In the genomic region with DNA sequence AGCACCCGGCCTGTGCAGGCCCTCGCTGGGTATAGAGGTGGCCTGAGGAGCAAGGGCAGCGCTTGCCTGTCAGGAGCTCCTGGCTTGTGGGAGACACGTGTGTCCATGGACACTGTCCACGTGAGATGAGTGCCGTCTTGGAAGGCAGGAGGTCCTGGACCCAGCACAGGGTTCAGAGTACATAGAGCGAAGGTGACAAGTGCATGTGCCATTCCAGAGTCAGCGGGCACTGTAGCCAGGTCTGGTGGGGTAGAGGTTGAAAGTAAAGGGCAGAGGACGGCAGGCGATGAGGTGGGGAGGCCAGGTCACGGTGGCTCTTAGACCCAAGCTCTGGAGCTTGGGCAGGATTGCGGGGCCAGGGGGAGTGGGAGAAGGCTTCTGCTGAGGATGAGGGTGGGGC, we compare ENCODE assay signal across 27 cellular contexts. TPM values are rescaled to one million over a fixed set of nuclear protein-coding genes. Genes with fewer than 3 reads are reported as not detected.
DNase-seq lines count a peak whose midpoint lies in the region; ATAC-seq, FAIRE-seq and TF ChIP-seq lines count a peak whose summit lies in the region.
"Had no signal": no experiment of that assay in that cellular context is flagged by ENCODE, and none has a peak within 500 bp of the region (broad histone marks: within the 10 kb centered on the region; RNA-seq: fewer than 3 reads in every experiment).

No MANE protein-coding gene starts in this region.

- TF ChIP-seq CTCF in CD14-positive monocyte (IDR thresholded peaks at IDR 0.05) (no peak), K562 (IDR thresholded peaks at IDR 0.05 in 2 of 3, conservative IDR thresholded peaks at IDR 0.05 in 1 of 3; ENCODE audit: insufficient read depth in 2 of 3, low read depth in 1 of 3, low read length in 3 of 3) (no peak)

- H3K4me1 Mint-ChIP-seq in activated CD4-positive, alpha-beta memory T cell treated with anti-CD3 and anti-CD28 coated beads, Interleukin-2, amount 10 ng/mL, durations not matched to agents 7 days and 5 days = peaks cover 24% of the 10 kb centered on the region
- H3K4me1 Mint-ChIP-seq in activated CD4-positive, alpha-beta memory T cell treated with anti-CD3 and anti-CD28 coated beads for 36 hours (ENCODE audit: low read depth) = peaks cover 2% of the 10 kb centered on the region
- H3K4me1 Mint-ChIP-seq in CD14-positive monocyte = peaks cover 5% of the 10 kb centered on the region

- H3K79me2 ChIP-seq in K562 (ENCODE audit: control insufficient read depth, insufficient read depth, low read length) = 0 out of 3 replicates have a peak, but pooled peaks cover 3% of the 10 kb centered on the region
- H3K79me2 ChIP-seq: parathyroid adenoma had no signal

- peak overlapping the region; percentile 7 to 50; a peak in 2 of 4 replicates for H3K9ac ChIP-seq in K562 (ENCODE audit: insufficient read depth in 1 of 2, low read depth in 2 of 2, low read length in 2 of 2)
- H3K9ac ChIP-seq: parathyroid adenoma had no signal

- H3K27ac Mint-ChIP-seq in activated CD4-positive, alpha-beta memory T cell treated with anti-CD3 and anti-CD28 coated beads, Interleukin-2, amount 10 ng/mL, durations not matched to agents 7 days and 5 days = peak overlapping the region; percentile 5
- H3K27ac Mint-ChIP-seq in activated CD4-positive, alpha-beta memory T cell treated with anti-CD3 and anti-CD28 coated beads for 36 hours = no peak overlapping the region
- H3K27ac Mint-ChIP-seq in CD14-positive monocyte = peak overlapping the region in 5 of 7 donors; percentile 23 to 76 (median 46)

- FAIRE-seq in K562 (lab: Jason Lieb, UNC) = no peak

- H3K4me2 ChIP-seq in K562 (ENCODE audit: insufficient read depth, low read length) = no peak overlapping the region
- H3K4me2 ChIP-seq: PC-9 had no signal

- intact Hi-C loops in activated CD4-positive, alpha-beta memory T cell treated with anti-CD3 and anti-CD28 coated beads for 36 hours (cut with micrococcal nuclease) = no loop called here
- intact Hi-C loops in CD14-positive monocyte (cut with micrococcal nuclease) (no loop called here), K562 (cut with micrococcal nuclease) (no loop called here), posterior vena cava (cut with DNase I) (no loop called here)

- no peak for TF ChIP-seq EP300 in K562 (IDR thresholded peaks at IDR 0.05; ENCODE audit: low read length)

- no peak for TF ChIP-seq POLR2A in K562 (conservative IDR thresholded peaks at IDR 0.05)

- no TSS peak for BruUV-seq in K562 (replicated peaks; lab: Mats Ljungman, UMichigan)

- peaks cover 65% of the 10 kb centered on the region for H3K36me3 Mint-ChIP-seq in activated CD4-positive, alpha-beta memory T cell treated with anti-CD3 and anti-CD28 coated beads, Interleukin-2, amount 10 ng/mL, durations not matched to agents 7 days and 5 days (ENCODE audit: low read depth)
- peaks cover 39% of the 10 kb centered on the region for H3K36me3 Mint-ChIP-seq in activated CD4-positive, alpha-beta memory T cell treated with anti-CD3 and anti-CD28 coated beads for 36 hours
- H3K36me3 Mint-ChIP-seq in CD14-positive monocyte = peaks cover 71 to 95% of the 10 kb centered on the region in 2 donors

- peaks cover 9 to 23% of the 10 kb centered on the region in 2 experiments; a peak in 4 of 5 replicates for H3K4me1 ChIP-seq in K562 (replicated peaks in 1 of 2; ENCODE audit: control insufficient read depth in 2 of 2, insufficient read depth in 2 of 2, low read length in 2 of 2)
- H3K4me1 ChIP-seq: parathyroid adenoma, right atrium auricular region, testis had no signal

- no peak for TF ChIP-seq RAD21 in K562 (CRISPR knock-in tag; conservative IDR thresholded peaks at IDR 0.05 in 1 of 2, IDR thresholded peaks at IDR 0.05 in 1 of 2)

- no peaks in the 10 kb centered on the region for H3K27me3 ChIP-seq in K562 (ENCODE audit: control insufficient read depth in 2 of 2, insufficient read depth in 2 of 2, low read length in 2 of 2)
- H3K27me3 ChIP-seq: brain microvascular endothelial cell, right atrium auricular region, testis had no signal

- DNase-seq in activated CD4-positive, alpha-beta memory T cell treated with anti-CD3 and anti-CD28 coated beads, Interleukin-2, amount 10 ng/mL, durations not matched to agents 7 days and 5 days = no peak
- DNase-seq in activated CD4-positive, alpha-beta memory T cell treated with anti-CD3 and anti-CD28 coated beads for 36 hours = no peak
- no peak for DNase-seq in CD14-positive monocyte (ENCODE audit: low spot score)
- DNase-seq in K562 (ENCODE audit: extremely low read depth in 1 of 4, low spot score in 3 of 4) = no peak
- peak; percentile 57 for DNase-seq in posterior vena cava (ENCODE audit: low spot score)
- no peak for DNase-seq in KG1 (lab: John Stamatoyannopoulos, UW)
- DNase-seq in HK-2 (ENCODE audit: unreplicated experiment) = no peak
- DNase-seq: activated CD4-positive, alpha-beta T cell treated with anti-CD3 and anti-CD28 coated beads, Interleukin-2, amount 10 ng/mL, durations not matched to agents 24 days and 14 days; activated effector memory CD4-positive, alpha-beta T cell treated with anti-CD3 and anti-CD28 coated beads, Interleukin-2, amount 50 U/mL, for 16 hours; brain microvascular endothelial cell; DMS79; effector CD4-positive, alpha-beta T cell; GDM1; IMR-90; NCI-H1105 treated with DMSO at 0.1 percent for 48 hours; NCI-H2029; NCI-H524 treated with DMSO at 0.1 percent for 48 hours; PC-9; stimulated activated CD4-positive, alpha-beta T cell treated with anti-CD3 and anti-CD28 coated beads, Interleukin-2, amount 100 ng/mL, for 48 hours; testis had no signal

- POLR2A ChIA-PET in activated CD4-positive, alpha-beta memory T cell treated with anti-CD3 and anti-CD28 coated beads, Interleukin-2, amount 10 ng/mL, durations not matched to agents 7 days and 5 days (lab: Charles Lee) = no interaction called here
- POLR2A ChIA-PET in activated CD4-positive, alpha-beta memory T cell treated with anti-CD3 and anti-CD28 coated beads for 36 hours (lab: Charles Lee) = no interaction called here
- POLR2A ChIA-PET in K562 (lab: Yijun Ruan, JAX) = interaction anchor here (0.8 to 0.9 kb wide), 2 partner anchors 28 to 252 kb away, joined by 3 read pairs; a partner anchor contains a TSS

- WGBS in K562 (ENCODE audit: insufficient coverage, low coverage, missing lambda C conversion rate) = 96% methylated on average over 11 of the region's 12 CpGs

- H3K9me3 ChIP-seq in K562 (replicated peaks; ENCODE audit: control insufficient read depth, insufficient read depth, low read depth, low read length) = no peaks in the 10 kb centered on the region
- H3K9me3 ChIP-seq: right atrium auricular region, testis had no signal

- 0 out of 2 replicates have a peak, but pooled peaks cover 3% of the 10 kb centered on the region for H4K20me1 ChIP-seq in K562 (replicated peaks; ENCODE audit: control insufficient read depth, insufficient read depth, low read length)

- H3K36me3 ChIP-seq in K562 (ENCODE audit: control insufficient read depth, insufficient read depth, low read length) = peaks cover 93% of the 10 kb centered on the region

- in situ Hi-C loops in K562 (cut with MboI) = no loop called here

- no peak overlapping the region for H3K27ac ChIP-seq in K562 (ENCODE audit: extremely low read depth, low read depth, low read length)
- H3K27ac ChIP-seq: brain microvascular endothelial cell, epithelial cell of prostate, parathyroid adenoma, PC-9, right atrium auricular region, testis, VCaP had no signal

- no peak overlapping the region for H2AFZ ChIP-seq in K562 (ENCODE audit: low read depth, low read length)
- H2AFZ ChIP-seq: parathyroid adenoma, PC-9 had no signal

- no peaks in the 10 kb centered on the region for H3K27me3 Mint-ChIP-seq in activated CD4-positive, alpha-beta memory T cell treated with anti-CD3 and anti-CD28 coated beads, Interleukin-2, amount 10 ng/mL, durations not matched to agents 7 days and 5 days
- no peaks in the 10 kb centered on the region for H3K27me3 Mint-ChIP-seq in activated CD4-positive, alpha-beta memory T cell treated with anti-CD3 and anti-CD28 coated beads for 36 hours
- H3K27me3 Mint-ChIP-seq in CD14-positive monocyte (ENCODE audit: low read depth in 3 of 3) = no peaks in the 10 kb centered on the region
- H3K27me3 Mint-ChIP-seq: activated CD4-positive, alpha-beta T cell treated with anti-CD3 and anti-CD28 coated beads, Interleukin-2, amount 10 ng/mL, durations not matched to agents 24 days and 14 days had no signal

- peaks cover 11% of the 10 kb centered on the region for H3K9me1 ChIP-seq in K562 (ENCODE audit: control insufficient read depth, insufficient read depth, low read length)

- no peak overlapping the region for H3K4me3 Mint-ChIP-seq in activated CD4-positive, alpha-beta memory T cell treated with anti-CD3 and anti-CD28 coated beads, Interleukin-2, amount 10 ng/mL, durations not matched to agents 7 days and 5 days
- H3K4me3 Mint-ChIP-seq in activated CD4-positive, alpha-beta memory T cell treated with anti-CD3 and anti-CD28 coated beads for 36 hours = no peak overlapping the region
- H3K4me3 Mint-ChIP-seq in CD14-positive monocyte = no peak overlapping the region
- H3K4me3 Mint-ChIP-seq: activated CD4-positive, alpha-beta T cell treated with anti-CD3 and anti-CD28 coated beads, Interleukin-2, amount 10 ng/mL, durations not matched to agents 24 days and 14 days had no signal

- H3K4me3 ChIP-seq in K562 = no peak overlapping the region
- H3K4me3 ChIP-seq: lung, PC-9, right atrium auricular region, testis had no signal

- CTCF ChIA-PET in activated CD4-positive, alpha-beta memory T cell treated with anti-CD3 and anti-CD28 coated beads, Interleukin-2, amount 10 ng/mL, durations not matched to agents 7 days and 5 days (lab: Charles Lee) = no interaction called here
- CTCF ChIA-PET in activated CD4-positive, alpha-beta memory T cell treated with anti-CD3 and anti-CD28 coated beads for 36 hours (lab: Charles Lee) = no interaction called here
- CTCF ChIA-PET in K562 (lab: Yijun Ruan, JAX; ENCODE audit: low intra/inter-chr PET ratio) = no interaction called here

- no peaks in the 10 kb centered on the region for H3K9me3 Mint-ChIP-seq in activated CD4-positive, alpha-beta memory T cell treated with anti-CD3 and anti-CD28 coated beads, Interleukin-2, amount 10 ng/mL, durations not matched to agents 7 days and 5 days
- H3K9me3 Mint-ChIP-seq in activated CD4-positive, alpha-beta memory T cell treated with anti-CD3 and anti-CD28 coated beads for 36 hours = no peaks in the 10 kb centered on the region
- no peaks in the 10 kb centered on the region for H3K9me3 Mint-ChIP-seq in CD14-positive monocyte
- H3K9me3 Mint-ChIP-seq: activated CD4-positive, alpha-beta T cell treated with anti-CD3 and anti-CD28 coated beads, Interleukin-2, amount 10 ng/mL, durations not matched to agents 24 days and 14 days had no signal

- ATAC-seq in K562 (no peak), HG03159 (IDR thresholded peaks at IDR 0.05; ENCODE audit: unreplicated experiment) (no peak)
- ATAC-seq: Right ventricle myocardium inferior had no signal

RNA-seq across cellular contexts. Expression of a gene that starts 28.4 kb away (rescaled TPM):
- 10 to 100 TPM; 26.6 to 27.3 TPM for total RNA-seq in activated CD4-positive, alpha-beta memory T cell treated with anti-CD3 and anti-CD28 coated beads, Interleukin-2, amount 10 ng/mL, durations not matched to agents 7 days and 5 days
- 10 to 100 TPM; 10.8 to 11.5 TPM for total RNA-seq in activated CD4-positive, alpha-beta memory T cell treated with anti-CD3 and anti-CD28 coated beads for 36 hours
- polyA plus RNA-seq in CD14-positive monocyte (1 to 10 TPM; 2.0 to 2.6 TPM), K562 (2011; rRNA removed) (3.8 and 4.2 TPM in 2 replicates), K562 (2014; fragmentation: Illumina TruSeq; extraction: Trizol) (9.2 and 11.8 TPM in 2 replicates), K562 (2014; fragmentation: Nextera tagmentation; extraction: Ambion mirVana) (under 1 TPM; 0.55 to 0.81 TPM), K562 (2014; rRNA removed) (7.4 and 7.7 TPM in 2 replicates)
- 12.9 and 18.0 TPM in 2 replicates for total RNA-seq in K562 (2011; cell fraction: chromatin; rRNA removed; ENCODE audit: low replicate concordance)
- total RNA-seq in K562 (2011; cell fraction: nucleolus; rRNA removed) = 10.0 and 11.0 TPM in 2 replicates
- 11.2 and 11.5 TPM in 2 replicates for total RNA-seq in K562 (2011; cell fraction: nucleoplasm; rRNA removed)
- total RNA-seq in K562 (2014; rRNA removed) (8.6 and 11.5 TPM in 2 replicates), K562 (2014; rRNA removed; fragmentation: Illumina TruSeq; extraction: Trizol) (6.3 and 7.5 TPM in 2 replicates), K562 (2015; rRNA removed; fragmentation: Illumina TruSeq; extraction: Trizol) (10.4 and 10.9 TPM in 2 replicates), K562 (2021) (11.9 and 12.2 TPM in 2 replicates), posterior vena cava (10 to 100 TPM; 16.8 to 19.7 TPM)
- polyA plus RNA-seq in K562 (2011; cell fraction: cytosol; rRNA removed) = 4.6 and 5.4 TPM in 2 replicates
- polyA plus RNA-seq in K562 (2011; cell fraction: nucleus; rRNA removed) = 4.7 and 8.2 TPM in 2 replicates
- polyA plus RNA-seq in K562 (2012) = 10.8 and 12.4 TPM in 2 replicates
- 4.9 and 5.9 TPM in 2 replicates for polyA minus RNA-seq in K562 (2011; rRNA and poly(A)+ RNA removed)
- polyA minus RNA-seq in K562 (2011; cell fraction: cytosol; rRNA and poly(A)+ RNA removed) = 5.5 and 5.6 TPM in 2 replicates
- polyA minus RNA-seq in K562 (2011; cell fraction: nucleus; rRNA and poly(A)+ RNA removed) = 3.8 and 6.1 TPM in 2 replicates

RNA-seq across cellular contexts. Expression of a gene that starts 53.0 kb away (rescaled TPM):
- 10 to 100 TPM; 39.8 to 40.0 TPM for total RNA-seq in activated CD4-positive, alpha-beta memory T cell treated with anti-CD3 and anti-CD28 coated beads, Interleukin-2, amount 10 ng/mL, durations not matched to agents 7 days and 5 days
- 10 to 100 TPM; 63.8 to 68.7 TPM for total RNA-seq in activated CD4-positive, alpha-beta memory T cell treated with anti-CD3 and anti-CD28 coated beads for 36 hours
- polyA plus RNA-seq in CD14-positive monocyte (10 to 100 TPM; 45.4 to 49.6 TPM), K562 (2011; rRNA removed) (34.9 and 43.4 TPM in 2 replicates), K562 (2014; fragmentation: Illumina TruSeq; extraction: Trizol) (87.3 and 88.7 TPM in 2 replicates), K562 (2014; fragmentation: Nextera tagmentation; extraction: Ambion mirVana) (100 to 1,000 TPM; 125 to 192 TPM), K562 (2014; rRNA removed) (64.3 and 65.9 TPM in 2 replicates)
- 36.2 and 43.9 TPM in 2 replicates for total RNA-seq in K562 (2011; cell fraction: chromatin; rRNA removed; ENCODE audit: low replicate concordance)
- total RNA-seq in K562 (2011; cell fraction: nucleolus; rRNA removed) = 32.4 and 37.0 TPM in 2 replicates
- 41.4 and 49.8 TPM in 2 replicates for total RNA-seq in K562 (2011; cell fraction: nucleoplasm; rRNA removed)
- total RNA-seq in K562 (2014; rRNA removed) (72.5 and 99.5 TPM in 2 replicates), K562 (2014; rRNA removed; fragmentation: Illumina TruSeq; extraction: Trizol) (86.6 and 90.2 TPM in 2 replicates), K562 (2015; rRNA removed; fragmentation: Illumina TruSeq; extraction: Trizol) (77.4 and 84.4 TPM in 2 replicates), K562 (2021) (59.7 and 63.7 TPM in 2 replicates), posterior vena cava (10 to 100 TPM; 22.2 to 22.6 TPM)
- 16.6 and 26.2 TPM in 2 replicates for polyA plus RNA-seq in K562 (2011; cell fraction: cytosol; rRNA removed)
- 16.0 and 19.8 TPM in 2 replicates for polyA plus RNA-seq in K562 (2011; cell fraction: nucleus; rRNA removed)
- 23.4 and 48.5 TPM in 2 replicates for polyA plus RNA-seq in K562 (2012)
- polyA minus RNA-seq in K562 (2011; rRNA and poly(A)+ RNA removed) = 59.1 and 61.5 TPM in 2 replicates
- 21.3 and 24.2 TPM in 2 replicates for polyA minus RNA-seq in K562 (2011; cell fraction: cytosol; rRNA and poly(A)+ RNA removed)
- 18.3 and 25.0 TPM in 2 replicates for polyA minus RNA-seq in K562 (2011; cell fraction: nucleus; rRNA and poly(A)+ RNA removed)
